ENCODE assay signal across 9 cellular contexts in the genomic region with DNA sequence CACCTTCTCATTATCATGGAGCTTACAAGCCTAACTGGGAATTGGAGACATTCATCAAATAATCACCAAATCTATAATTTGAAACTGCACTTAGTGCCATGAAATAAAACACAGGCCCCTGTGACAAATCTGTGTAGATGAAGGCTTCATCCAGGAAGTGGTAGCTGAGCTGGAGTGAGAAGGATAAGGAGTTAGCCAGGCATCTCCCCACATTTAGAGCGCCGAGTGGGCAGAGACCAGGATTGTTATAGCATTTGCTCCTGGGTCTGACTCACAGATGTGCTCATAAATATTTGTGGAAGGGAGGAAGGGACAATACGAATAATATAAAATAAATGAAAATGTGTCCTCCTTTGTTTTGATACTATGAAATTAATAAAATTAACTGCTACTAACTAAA. TPM values are rescaled to one million over a fixed set of nuclear protein-coding genes. Genes with fewer than 3 reads are reported as not detected.
DNase-seq lines count a peak whose midpoint lies in the region; ATAC-seq and TF ChIP-seq lines count a peak whose summit lies in the region.
"Had no signal": no experiment of that assay in that cellular context is flagged by ENCODE, and none has a peak within 500 bp of the region (broad histone marks: within the 10 kb centered on the region; RNA-seq: fewer than 3 reads in every experiment).

No MANE protein-coding gene starts in this region.

- TF ChIP-seq CTCF in left ventricle myocardium inferior (IDR thresholded peaks at IDR 0.05; ENCODE audit: borderline replicate concordance) (no peak), vagina (IDR thresholded peaks at IDR 0.05) (no peak), endothelial cell (IDR thresholded peaks at IDR 0.05; ENCODE audit: unreplicated experiment) (no peak)

- no peak overlapping the region for H3K4me3 Mint-ChIP-seq in endothelial cell (ENCODE audit: unreplicated experiment)

- H3K36me3 Mint-ChIP-seq in endothelial cell (ENCODE audit: low read depth, unreplicated experiment): peaks cover 14% of the 10 kb centered on the region

- no peak overlapping the region for H3K27ac Mint-ChIP-seq in endothelial cell (ENCODE audit: unreplicated experiment)
- H3K27ac Mint-ChIP-seq: CD8-positive, alpha-beta T cell had no signal

- H3K4me3 ChIP-seq in left ventricle myocardium inferior (no peak overlapping the region), vagina (no peak overlapping the region)

- no peaks in the 10 kb centered on the region for H3K9me3 Mint-ChIP-seq in endothelial cell (ENCODE audit: unreplicated experiment)
- H3K9me3 Mint-ChIP-seq: CD8-positive, alpha-beta T cell had no signal

- H3K27ac ChIP-seq in left ventricle myocardium inferior (replicated peaks) (peak overlapping the region; percentile 100), vagina (peak overlapping the region; percentile 99)

- H3K27me3 Mint-ChIP-seq in endothelial cell (ENCODE audit: unreplicated experiment): peaks cover 16% of the 10 kb centered on the region

- H3K4me1 ChIP-seq in left ventricle myocardium inferior (peaks cover 45% of the 10 kb centered on the region), vagina (peaks cover 26% of the 10 kb centered on the region)

- DNase-seq in left ventricle myocardium inferior: no peak
- DNase-seq in Right ventricle myocardium superior: no peak
- peak; percentile 80 for DNase-seq in astrocyte of the hippocampus (ENCODE audit: low read depth, low spot score)
- DNase-seq in left kidney (ENCODE audit: low read depth, low spot score): peak; percentile 47
- DNase-seq in vagina (ENCODE audit: extremely low spot score in 2 of 2): no peak
- DNase-seq in endothelial cell (ENCODE audit: low spot score): no peak
- DNase-seq in SHP77 treated with DMSO at 0.1 percent for 48 hours (lab: John Stamatoyannopoulos, UW): no peak
- no peak for DNase-seq in NCI-H1417 treated with DMSO at 0.1 percent for 48 hours (lab: John Stamatoyannopoulos, UW)
- DNase-seq: CD8-positive, alpha-beta T cell had no signal

- peaks cover 33% of the 10 kb centered on the region for H3K4me1 Mint-ChIP-seq in endothelial cell (ENCODE audit: unreplicated experiment)

- H3K9me3 ChIP-seq in left ventricle myocardium inferior (replicated peaks): no peaks in the 10 kb centered on the region
- H3K9me3 ChIP-seq in vagina: no peaks in the 10 kb centered on the region

- no peaks in the 10 kb centered on the region for H3K27me3 ChIP-seq in left ventricle myocardium inferior (ENCODE audit: low read depth)
- no peaks in the 10 kb centered on the region for H3K27me3 ChIP-seq in vagina

- intact Hi-C loops in left ventricle myocardium inferior (cut with micrococcal nuclease) (no loop called here), Right ventricle myocardium superior (cut with DNase I) (loop anchor here (5.0 kb wide), 2 partner anchors 34 to 99 kb away; no protein-coding TSS in a partner anchor), vagina (cut with DNase I) (no loop called here)

- TF ChIP-seq POLR2A in vagina (IDR thresholded peaks at IDR 0.05): no peak

- H3K36me3 ChIP-seq in left ventricle myocardium inferior: peaks cover 12% of the 10 kb centered on the region
- peaks cover 0 to 7% of the 10 kb centered on the region in 2 donors for H3K36me3 ChIP-seq in vagina

- no peak for ATAC-seq in Right ventricle myocardium superior (ENCODE audit: poor library complexity)
- ATAC-seq: CD8-positive, alpha-beta T cell had no signal

RNA-seq across cellular contexts. Expression of gene MAT2A, which starts 2.5 kb away (rescaled TPM):
- total RNA-seq in left ventricle myocardium inferior (145 TPM), Right ventricle myocardium superior (116 TPM), vagina (177 TPM), endothelial cell (ENCODE audit: unreplicated experiment) (151 TPM)

RNA-seq across cellular contexts. Expression of gene GGCX, which starts 24.8 kb away (rescaled TPM):
- total RNA-seq in left ventricle myocardium inferior (25.5 TPM), Right ventricle myocardium superior (25.1 TPM), vagina (18.2 TPM), endothelial cell (ENCODE audit: unreplicated experiment) (145 TPM)

RNA-seq across cellular contexts. Expression of gene VAMP8, which starts 40.9 kb away (rescaled TPM):
- total RNA-seq in left ventricle myocardium inferior (15.5 TPM), Right ventricle myocardium superior (16.9 TPM), vagina (46.2 TPM), endothelial cell (ENCODE audit: unreplicated experiment) (225 TPM)

RNA-seq across cellular contexts. Expression of gene VAMP5, which starts 47.8 kb away (rescaled TPM):
- total RNA-seq in left ventricle myocardium inferior: 47.3 TPM
- 56.3 TPM for total RNA-seq in Right ventricle myocardium superior
- total RNA-seq in vagina: 42.5 TPM
- total RNA-seq in endothelial cell (ENCODE audit: unreplicated experiment): 296 TPM

RNA-seq across cellular contexts. Expression of gene RNF181, which starts 59.1 kb away (rescaled TPM):
- total RNA-seq in left ventricle myocardium inferior (89.2 TPM), Right ventricle myocardium superior (74.5 TPM), vagina (107 TPM), endothelial cell (ENCODE audit: unreplicated experiment) (155 TPM)

Comparison
In these comparisons a context has a peak if more than half of its experiments do, and no peak if none do; other contexts are left out.
1. DNase-seq: peak in astrocyte of the hippocampus (single experiment) and left kidney (single experiment); none in left ventricle myocardium inferior (single experiment), Right ventricle myocardium superior (single experiment), vagina (0 of 2), endothelial cell (single experiment), SHP77 treated with DMSO at 0.1 percent for 48 hours (single experiment) and NCI-H1417 treated with DMSO at 0.1 percent for 48 hours (single experiment).